Comparison of ENCODE assay signal across 9 cellular contexts in the genomic region with DNA sequence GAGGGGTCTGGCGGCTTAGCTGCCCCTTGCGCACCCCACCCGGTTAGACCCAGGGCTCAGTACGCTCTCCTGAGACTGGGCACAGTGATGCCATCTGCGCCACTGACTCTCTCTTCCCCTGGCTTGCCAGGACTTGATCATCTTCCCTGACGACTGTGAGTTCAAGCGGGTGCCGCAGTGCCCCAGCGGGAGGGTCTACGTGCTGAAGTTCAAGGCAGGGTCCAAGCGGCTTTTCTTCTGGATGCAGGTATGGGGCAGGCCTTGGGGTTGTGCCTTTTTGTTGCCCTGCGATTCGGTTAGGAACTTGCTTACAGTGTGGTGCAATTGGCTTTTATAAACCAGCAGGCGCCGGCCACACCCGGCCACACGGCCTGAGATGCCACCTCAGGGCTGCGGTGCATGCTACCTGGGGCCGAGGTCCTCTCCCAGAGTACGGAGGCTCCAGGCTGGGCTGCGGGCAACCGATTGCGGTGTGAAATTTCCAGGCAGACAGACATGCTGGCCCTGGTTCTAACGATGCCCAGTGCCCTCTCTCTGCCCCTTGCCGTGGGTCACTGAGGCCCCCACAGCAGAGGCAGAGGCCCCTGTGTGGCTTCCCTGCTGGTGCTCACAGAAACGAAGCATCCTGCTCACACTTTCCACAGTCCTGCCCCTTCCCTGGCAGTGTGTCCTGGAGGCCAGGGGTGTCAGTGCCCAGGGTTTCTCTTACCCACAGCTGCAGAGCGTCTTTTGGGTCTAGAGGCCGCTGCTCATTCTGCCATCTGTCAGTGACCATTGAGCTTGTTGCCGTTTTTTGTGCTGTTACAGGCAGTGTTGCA. TPM values are rescaled to one million over a fixed set of nuclear protein-coding genes. Genes with fewer than 3 reads are reported as not detected.
DNase-seq lines count a peak whose midpoint lies in the region; ATAC-seq and TF ChIP-seq lines count a peak whose summit lies in the region.
"Had no signal": no experiment of that assay in that cellular context is flagged by ENCODE, and none has a peak within 500 bp of the region (broad histone marks: within the 10 kb centered on the region; RNA-seq: fewer than 3 reads in every experiment).

No MANE protein-coding gene starts in this region.

- in situ Hi-C loops in astrocyte of the cerebellum (cut with HindIII; ENCODE audit: low sequenced_read_pairs): no loop called here

- intact Hi-C loops in activated naive CD4-positive, alpha-beta T cell treated with anti-CD3 and anti-CD28 coated beads for 36 hours (cut with micrococcal nuclease): loop anchor here (5.0 kb wide), 2 partner anchors 63 to 237 kb away; a partner anchor contains a TSS
- intact Hi-C loops in right lobe of liver (cut with DNase I): loop anchor here (5.0 to 10.0 kb wide), 2 partner anchors 50 to 73 kb away; no protein-coding TSS in a partner anchor

- ATAC-seq in right lobe of liver: no peak
- no peak for ATAC-seq in GM19351 (IDR thresholded peaks at IDR 0.05; ENCODE audit: unreplicated experiment)
- no peak for ATAC-seq in GM21367 (IDR thresholded peaks at IDR 0.05; ENCODE audit: unreplicated experiment)
- ATAC-seq in GM18520 (IDR thresholded peaks at IDR 0.05; ENCODE audit: unreplicated experiment): no peak

- no peak overlapping the region for H3K27ac Mint-ChIP-seq in activated naive CD4-positive, alpha-beta T cell treated with anti-CD3 and anti-CD28 coated beads for 36 hours
- H3K27ac Mint-ChIP-seq in type B pancreatic cell: peak overlapping the region; percentile 98

- peak overlapping the region; percentile 70 for H3K4me3 ChIP-seq in astrocyte of the cerebellum (ENCODE audit: low read depth, low read length)
- peak overlapping the region; percentile 85 to 96 (median 86) for H3K4me3 ChIP-seq in right lobe of liver

- CTCF ChIA-PET in activated naive CD4-positive, alpha-beta T cell treated with anti-CD3 and anti-CD28 coated beads for 36 hours (lab: Charles Lee): interaction anchor here (1.1 kb wide), 1 partner anchor 78 kb away, joined by 5 read pairs; no protein-coding TSS in a partner anchor

- peaks cover 0 to 45% (median 18%) of the 10 kb centered on the region in 4 donors for H3K36me3 ChIP-seq in right lobe of liver

- H3K27me3 Mint-ChIP-seq in activated naive CD4-positive, alpha-beta T cell treated with anti-CD3 and anti-CD28 coated beads for 36 hours (ENCODE audit: low read depth): no peaks in the 10 kb centered on the region
- H3K27me3 Mint-ChIP-seq in type B pancreatic cell: no peaks in the 10 kb centered on the region

- H3K4me1 ChIP-seq in right lobe of liver: peaks cover 0 to 25% (median 11%) of the 10 kb centered on the region in 4 donors

- H3K27me3 ChIP-seq in right lobe of liver: no peaks in the 10 kb centered on the region

- TF ChIP-seq CTCF in astrocyte of the cerebellum (IDR thresholded peaks at IDR 0.05; ENCODE audit: low read depth, low read length, missing control alignments) (no peak), right lobe of liver (IDR thresholded peaks at IDR 0.05) (no peak), type B pancreatic cell (conservative IDR thresholded peaks at IDR 0.05) (no peak)

- H3K27ac ChIP-seq in right lobe of liver: peak overlapping the region in 2 of 3 donors; percentile 60 to 95

- H3K4me3 Mint-ChIP-seq in activated naive CD4-positive, alpha-beta T cell treated with anti-CD3 and anti-CD28 coated beads for 36 hours: peak overlapping the region; percentile 89
- H3K4me3 Mint-ChIP-seq in type B pancreatic cell: peak overlapping the region; percentile 96

- H3K9me3 Mint-ChIP-seq in activated naive CD4-positive, alpha-beta T cell treated with anti-CD3 and anti-CD28 coated beads for 36 hours: no peaks in the 10 kb centered on the region
- H3K9me3 Mint-ChIP-seq in type B pancreatic cell: no peaks in the 10 kb centered on the region

- H3K4me1 Mint-ChIP-seq in activated naive CD4-positive, alpha-beta T cell treated with anti-CD3 and anti-CD28 coated beads for 36 hours (ENCODE audit: low read depth): peaks cover 24% of the 10 kb centered on the region
- no peaks in the 10 kb centered on the region for H3K4me1 Mint-ChIP-seq in type B pancreatic cell (ENCODE audit: unreplicated experiment)

- H3K9me3 ChIP-seq in right lobe of liver: no peaks in the 10 kb centered on the region

- 32% methylated on average over 3 of the region's 29 CpGs for WGBS in right lobe of liver (ENCODE audit: insufficient coverage, low coverage, low lambda C conversion rate, missing lambda C conversion rate)

- TF ChIP-seq POLR2A in right lobe of liver (IDR thresholded peaks at IDR 0.05): no peak

- H3K36me3 Mint-ChIP-seq in activated naive CD4-positive, alpha-beta T cell treated with anti-CD3 and anti-CD28 coated beads for 36 hours (ENCODE audit: low read depth): peaks cover 30% of the 10 kb centered on the region
- peaks cover 3% of the 10 kb centered on the region for H3K36me3 Mint-ChIP-seq in type B pancreatic cell

- no peak for DNase-seq in activated naive CD4-positive, alpha-beta T cell treated with anti-CD3 and anti-CD28 coated beads for 36 hours
- DNase-seq in activated naive CD4-positive, alpha-beta T cell treated with Interleukin-2 at 50 U/mL for 16 hours: no peak
- no peak for DNase-seq in astrocyte of the cerebellum (ENCODE audit: low read depth)
- DNase-seq in right lobe of liver: no peak
- DNase-seq in type B pancreatic cell (ENCODE audit: extremely low spot score, unreplicated experiment): no peak
- DNase-seq: GDM1 had no signal

RNA-seq across cellular contexts. Expression of a gene that starts 1.7 kb away (rescaled TPM):
- total RNA-seq in activated naive CD4-positive, alpha-beta T cell treated with anti-CD3 and anti-CD28 coated beads for 36 hours: 10 to 100 TPM; 77.4 to 81.5 TPM
- total RNA-seq in right lobe of liver (100 to 1,000 TPM in 2 of 6 experiments, 10 to 100 TPM in 4; 49.5 to 139 (median 55.7) TPM), type B pancreatic cell (ENCODE audit: low replicate concordance) (67.2 and 71.5 TPM in 2 replicates)
